In the genomic region with DNA sequence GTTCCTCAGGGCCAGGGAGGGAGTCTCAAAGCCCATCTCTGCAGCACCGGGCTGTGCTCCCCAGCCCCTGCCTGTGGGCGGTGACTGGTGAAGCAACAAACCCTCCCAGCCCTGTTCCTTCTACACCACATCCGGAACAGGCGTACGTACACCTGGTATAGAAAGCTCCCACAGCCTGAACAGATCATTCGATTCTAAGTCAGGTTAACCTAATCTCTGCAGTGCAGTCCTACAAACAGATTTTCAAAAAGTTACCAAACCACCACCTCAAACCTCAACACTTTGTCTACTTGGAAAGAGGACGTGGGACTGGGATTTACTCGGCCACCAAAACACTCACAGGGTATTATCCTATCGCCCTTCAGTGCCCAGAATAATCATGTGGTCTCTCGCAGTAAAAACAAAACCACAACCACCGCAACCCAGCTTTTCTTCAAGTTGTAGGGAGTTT, we compare ENCODE assay signal across 8 cellular contexts.
DNase-seq lines count a peak whose midpoint lies in the region; ATAC-seq, FAIRE-seq and TF ChIP-seq lines count a peak whose summit lies in the region.
"Had no signal": no experiment of that assay in that cellular context is flagged by ENCODE, and none has a peak within 500 bp of the region (broad histone marks: within the 10 kb centered on the region; RNA-seq: fewer than 3 reads in every experiment).

No MANE protein-coding gene starts in this region.

- no peak for FAIRE-seq in D721Med (lab: Jason Lieb, UNC)
- FAIRE-seq: TTC549 had no signal

- peak; percentile 96 for ATAC-seq in GM21367 (IDR thresholded peaks at IDR 0.05; ENCODE audit: unreplicated experiment)
- ATAC-seq in naive thymus-derived CD8-positive, alpha-beta T cell = peak; percentile 96

- TF ChIP-seq CTCF in foreskin fibroblast (IDR thresholded peaks at IDR 0.05; ENCODE audit: low read depth, low read length) = no peak
- TF ChIP-seq CTCF in D721Med (IDR thresholded peaks at IDR 0.05; ENCODE audit: insufficient read depth, missing control alignments) = no peak

- in situ Hi-C loops in KBM-7 (cut with MboI; ENCODE audit: low pct_unique_long_range_greater_than_20kb, low sequenced_read_pairs) = no loop called here

- H3K36me3 Mint-ChIP-seq in naive thymus-derived CD8-positive, alpha-beta T cell = no peaks in the 10 kb centered on the region

- peaks cover 36 to 76% (median 60%) of the 10 kb centered on the region in 4 donors for H3K4me1 Mint-ChIP-seq in naive thymus-derived CD8-positive, alpha-beta T cell

- peak; percentile 81 for DNase-seq in KBM-7
- peak; percentile 36 for DNase-seq in activated T-cell treated with anti-CD3 and anti-CD28 coated beads for 48 hours (ENCODE audit: low read depth)
- DNase-seq in naive thymus-derived CD8-positive, alpha-beta T cell = peak; percentile 42 to 87 (median 76)
- DNase-seq in foreskin fibroblast = no peak
- DNase-seq in D721Med (ENCODE audit: insufficient read length, low spot score) = no peak
- DNase-seq in NCI-H146 (lab: John Stamatoyannopoulos, UW) = no peak

- H3K27ac Mint-ChIP-seq in naive thymus-derived CD8-positive, alpha-beta T cell = peak overlapping the region; percentile 30 to 96 (median 88)

- peak overlapping the region; percentile 57 to 85 (median 72) for H3K4me3 Mint-ChIP-seq in naive thymus-derived CD8-positive, alpha-beta T cell

- no peak overlapping the region for H3K4me3 ChIP-seq in foreskin fibroblast (ENCODE audit: low read depth in 1 of 2, low read length in 2 of 2)

- peaks cover 0 to 7% (median 0%) of the 10 kb centered on the region in 9 donors for H3K9me3 Mint-ChIP-seq in naive thymus-derived CD8-positive, alpha-beta T cell

- H3K27me3 Mint-ChIP-seq in naive thymus-derived CD8-positive, alpha-beta T cell = no peaks in the 10 kb centered on the region

- POLR2A ChIA-PET in naive thymus-derived CD8-positive, alpha-beta T cell (lab: Charles Lee) = interaction anchor here (1.0 to 2.8 kb wide), 7 partner anchors 15 to 116 kb away, joined by 3 to 22 read pairs (median 8); no protein-coding TSS in a partner anchor

Comparison
In these comparisons a context has a peak if more than half of its experiments do, and no peak if none do; other contexts are left out.
1. DNase-seq: peak in KBM-7 (single experiment), activated T-cell treated with anti-CD3 and anti-CD28 coated beads for 48 hours (single experiment) and naive thymus-derived CD8-positive, alpha-beta T cell (10 of 10); none in foreskin fibroblast (0 of 2), D721Med (single experiment) and NCI-H146 (single experiment).